In the genomic region with DNA sequence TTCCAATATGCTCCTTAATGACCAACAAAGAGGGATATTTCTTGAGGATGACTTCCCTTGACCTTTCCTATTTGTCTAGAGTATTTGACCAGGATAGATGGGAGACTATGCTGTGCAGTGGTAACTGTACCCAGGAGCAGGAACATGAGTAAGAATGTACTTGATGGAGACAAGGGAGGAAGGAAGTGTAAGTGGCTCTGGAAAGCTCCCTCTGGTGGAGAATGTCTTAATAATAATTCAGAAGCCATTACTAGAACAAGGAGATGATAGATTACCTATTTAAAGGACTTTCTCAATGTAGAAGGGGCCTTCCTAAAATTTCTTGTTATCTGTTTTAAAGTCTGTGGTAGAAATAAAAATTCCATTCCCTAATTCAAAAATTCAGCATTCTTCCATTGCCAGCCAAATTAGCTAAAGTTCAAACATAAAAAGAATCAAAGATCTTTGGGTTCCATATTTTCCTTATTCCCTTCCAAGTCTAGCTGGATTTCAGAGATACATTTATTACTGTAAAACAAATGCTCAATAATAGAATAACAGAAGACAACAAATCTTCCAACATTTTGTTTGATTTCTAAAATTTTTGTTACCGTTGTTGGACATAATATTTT, we compare ENCODE assay signal across 10 cellular contexts.
A peak's percentile ranks its signal among the peaks of the same experiment; 100 is the strongest.
DNase-seq lines count a peak whose midpoint lies in the region; ATAC-seq and TF ChIP-seq lines count a peak whose summit lies in the region.
"Had no signal": no experiment of that assay in that cellular context is flagged by ENCODE, and none has a peak within 500 bp of the region (broad histone marks: within the 10 kb centered on the region; RNA-seq: fewer than 3 reads in every experiment).

No MANE protein-coding gene starts in this region.

- peak; percentile 68 for DNase-seq in DMS53 (lab: John Stamatoyannopoulos, UW)
- no peak for DNase-seq in Peyer's patch
- peak; percentile 78 for DNase-seq in fibroblast of peridontal ligament (ENCODE audit: extremely low read depth)
- no peak for DNase-seq in retinal pigment epithelial cell (ENCODE audit: low read depth)
- no peak for DNase-seq in CD8-positive, alpha-beta memory T cell
- no peak for DNase-seq in islet precursor cell

- H3K4me3 Mint-ChIP-seq in CD8-positive, alpha-beta memory T cell = no peak overlapping the region
- H3K4me3 Mint-ChIP-seq: T-helper 1 cell treated with Interleukin-12 subunit alpha and Interleukin-12 subunit beta and Interleukin-4 antibody, amounts not matched to agents 30 μg/mL and 1 μg/mL, for 36 hours had no signal

- H3K9me3 Mint-ChIP-seq in CD8-positive, alpha-beta memory T cell = peaks cover 0 to 17% (median 4%) of the 10 kb centered on the region in 5 donors
- H3K9me3 Mint-ChIP-seq: T-helper 1 cell treated with Interleukin-12 subunit alpha and Interleukin-12 subunit beta and Interleukin-4 antibody, amounts not matched to agents 30 μg/mL and 1 μg/mL, for 36 hours had no signal

- no peak overlapping the region for H3K27ac Mint-ChIP-seq in CD8-positive, alpha-beta memory T cell
- H3K27ac Mint-ChIP-seq: T-helper 1 cell treated with Interleukin-12 subunit alpha and Interleukin-12 subunit beta and Interleukin-4 antibody, amounts not matched to agents 30 μg/mL and 1 μg/mL, for 36 hours had no signal

- TF ChIP-seq CTCF in Peyer's patch (IDR thresholded peaks at IDR 0.05) = peak in 4 of 6 experiments; percentile 37 to 53 (median 44)
- TF ChIP-seq CTCF in retinal pigment epithelial cell (conservative IDR thresholded peaks at IDR 0.05; ENCODE audit: low read depth, low read length) = peak; percentile 68

- ATAC-seq in GM19467 (IDR thresholded peaks at IDR 0.05; ENCODE audit: unreplicated experiment) (peak; percentile 85), HG03469 (IDR thresholded peaks at IDR 0.05; ENCODE audit: unreplicated experiment) (peak; percentile 64)

- POLR2A ChIA-PET in CD8-positive, alpha-beta memory T cell (lab: Charles Lee) = no interaction called here

- no peaks in the 10 kb centered on the region for H3K36me3 ChIP-seq in Peyer's patch
- H3K36me3 ChIP-seq in CD8-positive, alpha-beta memory T cell (ENCODE audit: insufficient read depth, low read length) = no peaks in the 10 kb centered on the region

- H3K4me3 ChIP-seq in Peyer's patch (no peak overlapping the region), retinal pigment epithelial cell (ENCODE audit: low read length) (no peak overlapping the region)
- no peak overlapping the region for H3K4me3 ChIP-seq in CD8-positive, alpha-beta memory T cell (ENCODE audit: low read length)

- no peaks in the 10 kb centered on the region for H3K9me3 ChIP-seq in Peyer's patch
- no peaks in the 10 kb centered on the region for H3K9me3 ChIP-seq in CD8-positive, alpha-beta memory T cell (ENCODE audit: low read length)

- CTCF ChIA-PET in CD8-positive, alpha-beta memory T cell (lab: Charles Lee) = no interaction called here

- no peaks in the 10 kb centered on the region for H3K27me3 ChIP-seq in Peyer's patch
- H3K27me3 ChIP-seq in CD8-positive, alpha-beta memory T cell (ENCODE audit: insufficient read depth, low read length, poor library complexity, severe bottlenecking) = no peaks in the 10 kb centered on the region

- H3K27me3 Mint-ChIP-seq in CD8-positive, alpha-beta memory T cell = no peaks in the 10 kb centered on the region

- no peaks in the 10 kb centered on the region for H3K4me1 Mint-ChIP-seq in CD8-positive, alpha-beta memory T cell

- no peak for TF ChIP-seq POLR2A in Peyer's patch (IDR thresholded peaks at IDR 0.05)

- no peaks in the 10 kb centered on the region for H3K4me1 ChIP-seq in Peyer's patch
- H3K4me1 ChIP-seq in CD8-positive, alpha-beta memory T cell (ENCODE audit: insufficient read depth, low read length) = no peaks in the 10 kb centered on the region
- H3K4me1 ChIP-seq: parathyroid adenoma had no signal

- H3K36me3 Mint-ChIP-seq in CD8-positive, alpha-beta memory T cell = no peaks in the 10 kb centered on the region

- no peak overlapping the region for H3K27ac ChIP-seq in Peyer's patch
- no peak overlapping the region for H3K27ac ChIP-seq in CD8-positive, alpha-beta memory T cell (ENCODE audit: low read depth, low read length)
- H3K27ac ChIP-seq: parathyroid adenoma had no signal

Comparison
In these comparisons a context has a peak if more than half of its experiments do, and no peak if none do; other contexts are left out.
1. DNase-seq: peak in DMS53 (single experiment) and fibroblast of peridontal ligament (single experiment); none in Peyer's patch (0 of 3), retinal pigment epithelial cell (single experiment), CD8-positive, alpha-beta memory T cell (0 of 5) and islet precursor cell (single experiment).